Comparison of ENCODE assay signal across 15 cellular contexts in genomic region chr17:82303944-82304808, GRCh38. TPM values are rescaled to one million over a fixed set of nuclear protein-coding genes. Genes with fewer than 3 reads are reported as not detected.
DNase-seq lines count a peak whose midpoint lies in the region; ATAC-seq and TF ChIP-seq lines count a peak whose summit lies in the region.
"Had no signal": no experiment of that assay in that cellular context is flagged by ENCODE, and none has a peak within 500 bp of the region (broad histone marks: within the 10 kb centered on the region; RNA-seq: fewer than 3 reads in every experiment).

No MANE protein-coding gene starts in this region.

- H3K27ac ChIP-seq in HEK293 (ENCODE audit: extremely low read depth, low read depth, low read length) (no peak overlapping the region), psoas muscle (no peak overlapping the region)
- H3K27ac ChIP-seq: ovary, tibial artery had no signal

- POLR2A ChIA-PET in HEK293 (lab: Yijun Ruan, JAX) = interaction anchor here (0.8 to 3.3 kb wide), 3 partner anchors 12 to 31 kb away, joined by 3 to 14 read pairs (median 3); no protein-coding TSS in a partner anchor
- POLR2A ChIA-PET in activated naive CD8-positive, alpha-beta T cell treated with anti-CD3 and anti-CD28 coated beads, Interleukin-2, amount 10 ng/mL, durations not matched to agents 7 days and 5 days (lab: Charles Lee) = interaction anchor here (0.8 to 9.8 kb wide), 8 partner anchors 9 to 267 kb away, joined by 3 to 222 read pairs (median 8); partner anchors contain the start of genes CD7, CSNK1D, DCXR and SLC16A3

- intact Hi-C loops in psoas muscle (cut with DNase I) = loop anchor here in 1 of 2 donors (2.0 to 10.0 kb wide), 3 partner anchors 13 to 269 kb away; partner anchors contain the start of genes CD7, DCXR and RAC3

- no peak for ATAC-seq in activated T-cell treated with anti-CD3 and anti-CD28 coated beads, Interleukin-2, amount 50 U/mL, for 4 hours
- ATAC-seq in activated naive CD8-positive, alpha-beta T cell treated with anti-CD3 and anti-CD28 coated beads, Interleukin-2, amount 10 ng/mL, durations not matched to agents 7 days and 5 days (ENCODE audit: low read depth) = no peak
- ATAC-seq in psoas muscle = no peak

- TF ChIP-seq CTCF in HEK293 (tag by site-specific recombination; IDR thresholded peaks at IDR 0.05) = no peak
- TF ChIP-seq CTCF in nephron (IDR thresholded peaks at IDR 0.05; ENCODE audit: unreplicated experiment in 3 of 3) = no peak
- no peak for TF ChIP-seq CTCF in psoas muscle (IDR thresholded peaks at IDR 0.05)

- peak; percentile 37 for DNase-seq in activated T-cell treated with anti-CD3 and anti-CD28 coated beads, Interleukin-2, amount 50 U/mL, for 24 hours
- DNase-seq in activated T-cell treated with anti-CD3 and anti-CD28 coated beads, Interleukin-2, amount 50 U/mL, for 4 hours = no peak
- DNase-seq in activated naive CD8-positive, alpha-beta T cell treated with anti-CD3 and anti-CD28 coated beads, Interleukin-2, amount 10 ng/mL, durations not matched to agents 7 days and 5 days = peak; percentile 40
- DNase-seq in SIG-M5 (lab: John Stamatoyannopoulos, UW) (no peak), epidermal melanocyte (ENCODE audit: insufficient read length, low spot score) (no peak), psoas muscle (no peak)
- DNase-seq: DMS 273 treated with DMSO at 0.1 percent for 48 hours, NCI-H2081, NCI-H748 treated with DMSO at 0.1 percent for 48 hours, tibial artery had no signal

- H3K9me3 ChIP-seq in HEK293 (ENCODE audit: control insufficient read depth, insufficient read depth, low read depth, low read length) = no peaks in the 10 kb centered on the region
- no peaks in the 10 kb centered on the region for H3K9me3 ChIP-seq in psoas muscle
- H3K9me3 ChIP-seq: HAP-1, ovary, tibial artery had no signal

- no peaks in the 10 kb centered on the region for H3K36me3 Mint-ChIP-seq in activated T-cell treated with anti-CD3 and anti-CD28 coated beads, Interleukin-2, amount 50 U/mL, for 24 hours (ENCODE audit: low read depth)
- H3K36me3 Mint-ChIP-seq in activated T-cell treated with anti-CD3 and anti-CD28 coated beads, Interleukin-2, amount 50 U/mL, for 4 hours (ENCODE audit: insufficient read depth) = no peaks in the 10 kb centered on the region
- H3K36me3 Mint-ChIP-seq in activated naive CD8-positive, alpha-beta T cell treated with anti-CD3 and anti-CD28 coated beads, Interleukin-2, amount 10 ng/mL, durations not matched to agents 7 days and 5 days = no peaks in the 10 kb centered on the region
- H3K36me3 Mint-ChIP-seq in nephron (ENCODE audit: low read depth) = no peaks in the 10 kb centered on the region

- H3K9me3 Mint-ChIP-seq in activated T-cell treated with anti-CD3 and anti-CD28 coated beads, Interleukin-2, amount 50 U/mL, for 24 hours = no peaks in the 10 kb centered on the region
- no peaks in the 10 kb centered on the region for H3K9me3 Mint-ChIP-seq in activated T-cell treated with anti-CD3 and anti-CD28 coated beads, Interleukin-2, amount 50 U/mL, for 4 hours
- H3K9me3 Mint-ChIP-seq in activated naive CD8-positive, alpha-beta T cell treated with anti-CD3 and anti-CD28 coated beads, Interleukin-2, amount 10 ng/mL, durations not matched to agents 7 days and 5 days = no peaks in the 10 kb centered on the region
- H3K9me3 Mint-ChIP-seq in nephron = no peaks in the 10 kb centered on the region

- no peaks in the 10 kb centered on the region; the same call in 1 of the 2 replicates for H3K4me1 ChIP-seq in HEK293 (ENCODE audit: control insufficient read depth, insufficient read depth, low read length)
- H3K4me1 ChIP-seq in psoas muscle = no peaks in the 10 kb centered on the region

- no peaks in the 10 kb centered on the region for H3K27me3 Mint-ChIP-seq in activated T-cell treated with anti-CD3 and anti-CD28 coated beads, Interleukin-2, amount 50 U/mL, for 24 hours
- H3K27me3 Mint-ChIP-seq in activated T-cell treated with anti-CD3 and anti-CD28 coated beads, Interleukin-2, amount 50 U/mL, for 4 hours (ENCODE audit: low read depth) = no peaks in the 10 kb centered on the region
- peaks cover 7% of the 10 kb centered on the region for H3K27me3 Mint-ChIP-seq in activated naive CD8-positive, alpha-beta T cell treated with anti-CD3 and anti-CD28 coated beads, Interleukin-2, amount 10 ng/mL, durations not matched to agents 7 days and 5 days
- peaks cover 5% of the 10 kb centered on the region for H3K27me3 Mint-ChIP-seq in nephron (ENCODE audit: low read depth)

- H3K4me1 Mint-ChIP-seq in activated T-cell treated with anti-CD3 and anti-CD28 coated beads, Interleukin-2, amount 50 U/mL, for 24 hours (ENCODE audit: low read depth) = peaks cover 79% of the 10 kb centered on the region
- peaks cover 66% of the 10 kb centered on the region for H3K4me1 Mint-ChIP-seq in activated T-cell treated with anti-CD3 and anti-CD28 coated beads, Interleukin-2, amount 50 U/mL, for 4 hours (ENCODE audit: low read depth)
- peaks cover 57% of the 10 kb centered on the region for H3K4me1 Mint-ChIP-seq in activated naive CD8-positive, alpha-beta T cell treated with anti-CD3 and anti-CD28 coated beads, Interleukin-2, amount 10 ng/mL, durations not matched to agents 7 days and 5 days
- peaks cover 30% of the 10 kb centered on the region for H3K4me1 Mint-ChIP-seq in nephron

- CTCF ChIA-PET in HEK293 (lab: Yijun Ruan, JAX) = interaction anchor here (0.5 to 1.7 kb wide), 4 partner anchors 10 to 112 kb away, joined by 3 to 4 read pairs (median 4); no protein-coding TSS in a partner anchor

- no peaks in the 10 kb centered on the region for H3K27me3 ChIP-seq in psoas muscle (ENCODE audit: insufficient read depth in 3 of 3, low read length in 2 of 3)
- H3K27me3 ChIP-seq: ovary had no signal

- peak overlapping the region; percentile 100 for H3K27ac Mint-ChIP-seq in activated T-cell treated with anti-CD3 and anti-CD28 coated beads, Interleukin-2, amount 50 U/mL, for 24 hours
- peak overlapping the region; percentile 90 for H3K27ac Mint-ChIP-seq in activated naive CD8-positive, alpha-beta T cell treated with anti-CD3 and anti-CD28 coated beads, Interleukin-2, amount 10 ng/mL, durations not matched to agents 7 days and 5 days
- peak overlapping the region in 2 of 3 experiments; percentile 46 to 72 for H3K27ac Mint-ChIP-seq in nephron

- no peaks in the 10 kb centered on the region for H3K36me3 ChIP-seq in HEK293 (ENCODE audit: control insufficient read depth in 2 of 2, insufficient read depth in 1 of 2, low read length in 2 of 2)
- H3K36me3 ChIP-seq in psoas muscle (ENCODE audit: insufficient read depth in 1 of 2, low read depth in 1 of 2) = no peaks in the 10 kb centered on the region
- H3K36me3 ChIP-seq: HAP-1, ovary, tibial artery had no signal

- WGBS in psoas muscle, 3 donors = 74 to 77% (median 77%) methylated on average over 20 to 26 of the region's 26 CpGs

- H3K4me3 ChIP-seq in HEK293 (ENCODE audit: low read depth, low read length) (no peak overlapping the region), psoas muscle (no peak overlapping the region)
- H3K4me3 ChIP-seq: HAP-1, ovary, tibial artery had no signal

- H3K4me3 Mint-ChIP-seq in activated T-cell treated with anti-CD3 and anti-CD28 coated beads, Interleukin-2, amount 50 U/mL, for 24 hours = peak overlapping the region; percentile 94
- H3K4me3 Mint-ChIP-seq in activated T-cell treated with anti-CD3 and anti-CD28 coated beads, Interleukin-2, amount 50 U/mL, for 4 hours = no peak overlapping the region
- peak overlapping the region; percentile 81 for H3K4me3 Mint-ChIP-seq in activated naive CD8-positive, alpha-beta T cell treated with anti-CD3 and anti-CD28 coated beads, Interleukin-2, amount 10 ng/mL, durations not matched to agents 7 days and 5 days
- no peak overlapping the region for H3K4me3 Mint-ChIP-seq in nephron

TF ChIP-seq in HEK293, 187 proteins besides CTCF, POLR2A, EP300 and RAD21 (continues in another document):
- no peak for TF ChIP-seq ZBTB44 (tag by site-specific recombination; IDR thresholded peaks at IDR 0.05)
- no peak for TF ChIP-seq ZNF146 (tag by site-specific recombination; IDR thresholded peaks at IDR 0.05)

RNA-seq across cellular contexts. Expression of gene CD7, which starts 13.2 kb away (rescaled TPM):
- total RNA-seq in activated T-cell treated with anti-CD3 and anti-CD28 coated beads, Interleukin-2, amount 50 U/mL, for 4 hours = 100 to 1,000 TPM; 256 to 382 (median 364) TPM
- total RNA-seq in activated naive CD8-positive, alpha-beta T cell treated with anti-CD3 and anti-CD28 coated beads, Interleukin-2, amount 10 ng/mL, durations not matched to agents 7 days and 5 days = 100 to 1,000 TPM; 286 to 320 TPM
- under 1 TPM in 3 of 4 donors, not detected in 1; 0.18 to 0.81 (median 0.71) TPM for total RNA-seq in psoas muscle
- polyA plus RNA-seq in psoas muscle = under 1 TPM; 0.13 to 0.19 (median 0.16) TPM
- total RNA-seq: RPMI7951 had no signal

RNA-seq across cellular contexts. Expression of gene SECTM1, which starts 29.4 kb away (rescaled TPM):
- total RNA-seq in activated T-cell treated with anti-CD3 and anti-CD28 coated beads, Interleukin-2, amount 50 U/mL, for 4 hours = 1 to 10 TPM; 2.6 to 3.8 (median 3.0) TPM
- 1 to 10 TPM in 1 of 2 experiments, under 1 TPM in 1; 0.86 to 1.0 TPM for total RNA-seq in activated naive CD8-positive, alpha-beta T cell treated with anti-CD3 and anti-CD28 coated beads, Interleukin-2, amount 10 ng/mL, durations not matched to agents 7 days and 5 days
- 1 to 10 TPM; 1.2 to 2.3 (median 1.7) TPM for total RNA-seq in psoas muscle
- polyA plus RNA-seq in psoas muscle = 1 to 10 TPM in 2 of 3 donors, under 1 TPM in 1; 0.70 to 1.2 (median 1.0) TPM

RNA-seq across cellular contexts. Expression of gene CSNK1D, which starts 30.7 kb away (rescaled TPM):
- 100 to 1,000 TPM; 152 to 170 (median 164) TPM for total RNA-seq in activated T-cell treated with anti-CD3 and anti-CD28 coated beads, Interleukin-2, amount 50 U/mL, for 4 hours
- 100 to 1,000 TPM; 135 to 140 TPM for total RNA-seq in activated naive CD8-positive, alpha-beta T cell treated with anti-CD3 and anti-CD28 coated beads, Interleukin-2, amount 10 ng/mL, durations not matched to agents 7 days and 5 days
- total RNA-seq in psoas muscle = 100 to 1,000 TPM in 3 of 4 donors, 10 to 100 TPM in 1; 73.5 to 139 (median 116) TPM
- 100 to 1,000 TPM in 1 of 3 donors, 10 to 100 TPM in 2; 74.3 to 124 (median 92.7) TPM for polyA plus RNA-seq in psoas muscle

RNA-seq across cellular contexts. Expression of gene TEX19, which starts 54.9 kb away (rescaled TPM):
- under 1 TPM; 0.16 to 0.38 (median 0.25) TPM for total RNA-seq in activated T-cell treated with anti-CD3 and anti-CD28 coated beads, Interleukin-2, amount 50 U/mL, for 4 hours
- total RNA-seq in activated naive CD8-positive, alpha-beta T cell treated with anti-CD3 and anti-CD28 coated beads, Interleukin-2, amount 10 ng/mL, durations not matched to agents 7 days and 5 days = not detected
- total RNA-seq in psoas muscle = under 1 TPM in 2 of 4 donors, not detected in 2; 0.17 to 0.24 TPM
- polyA plus RNA-seq in psoas muscle = under 1 TPM; 0.07 to 0.35 (median 0.13) TPM
- total RNA-seq: ovary had no signal
- polyA plus RNA-seq: ovary had no signal

Comparison
In these comparisons a context has a peak if more than half of its experiments do, and no peak if none do; other contexts are left out.
1. DNase-seq: peak in activated T-cell treated with anti-CD3 and anti-CD28 coated beads, Interleukin-2, amount 50 U/mL, for 24 hours (single experiment) and activated naive CD8-positive, alpha-beta T cell treated with anti-CD3 and anti-CD28 coated beads, Interleukin-2, amount 10 ng/mL, durations not matched to agents 7 days and 5 days (single experiment); none in activated T-cell treated with anti-CD3 and anti-CD28 coated beads, Interleukin-2, amount 50 U/mL, for 4 hours (single experiment), SIG-M5 (single experiment), epidermal melanocyte (single experiment) and psoas muscle (0 of 2).
2. H3K4me3 Mint-ChIP-seq: peak in activated T-cell treated with anti-CD3 and anti-CD28 coated beads, Interleukin-2, amount 50 U/mL, for 24 hours (single experiment) and activated naive CD8-positive, alpha-beta T cell treated with anti-CD3 and anti-CD28 coated beads, Interleukin-2, amount 10 ng/mL, durations not matched to agents 7 days and 5 days (single experiment); none in activated T-cell treated with anti-CD3 and anti-CD28 coated beads, Interleukin-2, amount 50 U/mL, for 4 hours (single experiment) and nephron (0 of 3).
3. RNA of gene CD7, which starts 13.2 kb away (total RNA-seq): 256 to 382 TPM in activated T-cell treated with anti-CD3 and anti-CD28 coated beads, Interleukin-2, amount 50 U/mL, for 4 hours and 286 to 320 TPM in activated naive CD8-positive, alpha-beta T cell treated with anti-CD3 and anti-CD28 coated beads, Interleukin-2, amount 10 ng/mL, durations not matched to agents 7 days and 5 days; 0.18 to 0.81 TPM in psoas muscle; every median in the first group is over 100 times any median in the second.
4. Peak in every context shown above with its lines, with median percentiles within 50 percentile points of each other: H3K27ac Mint-ChIP-seq.